2 cellular contexts compared by ENCODE assay signal in the genomic region with DNA sequence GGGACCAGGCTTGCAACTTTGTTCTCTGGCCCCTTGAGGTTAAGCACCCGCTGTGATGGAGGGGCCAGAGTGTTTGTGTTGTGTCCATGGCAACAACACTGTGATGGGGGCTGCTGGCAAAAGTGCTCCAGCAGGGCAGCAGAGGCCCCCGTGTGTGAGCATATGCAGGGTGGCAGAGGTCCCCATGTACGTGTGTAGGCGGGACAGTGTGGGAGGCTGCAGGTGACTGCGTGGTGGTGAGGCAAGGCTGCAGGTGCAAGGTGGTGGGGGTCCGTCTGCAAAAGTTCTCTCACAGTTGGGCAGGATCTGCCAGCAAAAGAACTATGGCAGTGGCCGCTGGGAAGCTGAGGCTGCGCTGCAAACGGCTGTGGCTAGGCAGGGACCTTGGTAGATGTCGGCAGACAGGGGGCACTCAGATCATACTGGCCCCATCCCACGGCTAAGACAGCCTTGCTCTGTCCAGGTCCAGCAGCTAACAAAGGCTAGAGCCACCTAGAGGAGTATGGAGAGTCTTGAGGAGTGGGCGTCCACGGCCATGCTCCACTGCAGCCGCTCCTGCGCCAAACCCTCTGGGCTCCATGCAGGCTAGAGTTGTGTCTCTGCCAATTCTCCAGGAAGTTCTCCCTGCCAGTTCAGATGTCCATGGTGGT.
A peak's percentile ranks its signal among the peaks of the same experiment; 100 is the strongest.
TF ChIP-seq lines count a peak whose summit lies in the region.

No MANE protein-coding gene starts in this region.

TF ChIP-seq in WTC11, 78 proteins besides CTCF, POLR2A, EP300 and RAD21:
- no peak for TF ChIP-seq ZNF416 (CRISPR knock-in tag; IDR thresholded peaks at IDR 0.05)
- TF ChIP-seq ZNF512 (CRISPR knock-in tag; IDR thresholded peaks at IDR 0.05; ENCODE audit: borderline replicate concordance): no peak
- TF ChIP-seq TCF7 (CRISPR knock-in tag; IDR thresholded peaks at IDR 0.05; ENCODE audit: low read depth): no peak
- no peak for TF ChIP-seq PRRX2 (CRISPR knock-in tag; IDR thresholded peaks at IDR 0.05)
- TF ChIP-seq ELF4 (CRISPR knock-in tag; IDR thresholded peaks at IDR 0.05; ENCODE audit: low read depth): no peak
- no peak for TF ChIP-seq ATF1 (CRISPR knock-in tag; IDR thresholded peaks at IDR 0.05)
- TF ChIP-seq ATF3 (CRISPR knock-in tag; conservative IDR thresholded peaks at IDR 0.05): no peak
- no peak for TF ChIP-seq ZNF671 (CRISPR knock-in tag; IDR thresholded peaks at IDR 0.05)
- TF ChIP-seq ZNF281 (CRISPR knock-in tag; IDR thresholded peaks at IDR 0.05): no peak
- TF ChIP-seq SP1 (CRISPR knock-in tag; conservative IDR thresholded peaks at IDR 0.05): no peak
- TF ChIP-seq, protein P1, sequence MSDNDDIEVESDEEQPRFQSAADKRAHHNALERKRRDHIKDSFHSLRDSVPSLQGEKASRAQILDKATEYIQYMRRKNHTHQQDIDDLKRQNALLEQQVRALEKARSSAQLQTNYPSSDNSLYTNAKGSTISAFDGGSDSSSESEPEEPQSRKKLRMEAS (CRISPR knock-in tag; IDR thresholded peaks at IDR 0.05): no peak
- TF ChIP-seq KAT7 (CRISPR knock-in tag; IDR thresholded peaks at IDR 0.05; ENCODE audit: borderline replicate concordance): no peak
- no peak for TF ChIP-seq TEAD4 (CRISPR knock-in tag; IDR thresholded peaks at IDR 0.05)

TF ChIP-seq in HepG2, 621 proteins besides CTCF, POLR2A, EP300 and RAD21:
- TF ChIP-seq AGO2 (optimal IDR thresholded peaks at IDR 0.05; ENCODE audit: low read depth, low read length): peak; percentile 78
- TF ChIP-seq, protein P2, sequence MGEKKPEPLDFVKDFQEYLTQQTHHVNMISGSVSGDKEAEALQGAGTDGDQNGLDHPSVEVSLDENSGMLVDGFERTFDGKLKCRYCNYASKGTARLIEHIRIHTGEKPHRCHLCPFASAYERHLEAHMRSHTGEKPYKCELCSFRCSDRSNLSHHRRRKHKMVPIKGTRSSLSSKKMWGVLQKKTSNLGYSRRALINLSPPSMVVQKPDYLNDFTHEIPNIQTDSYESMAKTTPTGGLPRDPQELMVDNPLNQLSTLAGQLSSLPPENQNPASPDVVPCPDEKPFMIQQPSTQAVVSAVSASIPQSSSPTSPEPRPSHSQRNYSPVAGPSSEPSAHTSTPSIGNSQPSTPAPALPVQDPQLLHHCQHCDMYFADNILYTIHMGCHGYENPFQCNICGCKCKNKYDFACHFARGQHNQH (CRISPR knock-in tag; IDR thresholded peaks at IDR 0.05): no peak
